Comparison of ENCODE assay signal across 8 cellular contexts in the genomic region with DNA sequence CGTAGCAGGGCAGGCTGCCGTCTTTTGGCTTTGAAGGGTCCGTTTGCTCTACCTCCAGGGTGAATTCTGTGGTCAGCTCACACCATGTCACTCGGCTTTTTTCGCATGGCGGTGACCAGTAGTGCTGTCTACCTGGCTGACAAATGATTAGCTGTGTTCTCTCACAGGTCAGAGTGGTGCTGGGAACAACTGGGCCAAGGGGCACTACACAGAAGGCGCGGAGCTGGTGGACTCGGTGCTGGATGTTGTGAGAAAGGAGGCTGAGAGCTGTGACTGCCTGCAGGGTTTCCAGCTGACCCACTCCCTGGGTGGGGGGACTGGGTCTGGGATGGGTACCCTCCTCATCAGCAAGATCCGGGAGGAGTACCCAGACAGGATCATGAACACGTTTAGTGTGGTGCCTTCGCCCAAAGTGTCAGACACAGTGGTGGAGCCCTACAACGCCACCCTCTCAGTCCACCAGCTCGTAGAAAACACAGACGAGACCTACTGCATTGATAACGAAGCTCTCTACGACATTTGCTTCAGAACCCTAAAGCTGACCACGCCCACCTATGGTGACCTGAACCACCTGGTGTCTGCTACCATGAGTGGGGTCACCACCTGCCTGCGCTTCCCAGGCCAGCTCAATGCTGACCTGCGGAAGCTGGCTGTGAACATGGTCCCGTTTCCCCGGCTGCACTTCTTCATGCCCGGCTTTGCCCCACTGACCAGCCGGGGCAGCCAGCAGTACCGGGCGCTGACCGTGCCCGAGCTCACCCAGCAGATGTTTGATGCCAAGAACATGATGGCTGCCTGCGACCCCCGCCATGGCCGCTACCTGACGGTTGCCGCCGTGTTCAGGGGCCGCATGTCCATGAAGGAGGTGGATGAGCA.
DNase-seq lines count a peak whose midpoint lies in the region; ATAC-seq and TF ChIP-seq lines count a peak whose summit lies in the region.

No MANE protein-coding gene starts in this region.

- H3K4me3 ChIP-seq in GM08714 (ENCODE audit: low read length) (peak overlapping the region; percentile 80), SK-N-MC (peak overlapping the region; percentile 90), fibroblast of mammary gland (ENCODE audit: control insufficient read depth, low read depth, low read length) (peak overlapping the region; percentile 84), retinal pigment epithelial cell (ENCODE audit: low read length) (peak overlapping the region; percentile 77)

- no peaks in the 10 kb centered on the region for H3K9me3 ChIP-seq in SK-N-MC (ENCODE audit: low read depth, low read length)

- H3K27ac ChIP-seq in SK-N-MC, result no peak overlapping the region

- peaks cover 21% of the 10 kb centered on the region for H3K36me3 ChIP-seq in SK-N-MC (ENCODE audit: insufficient read depth, low read length)

- ATAC-seq in GM21723 (IDR thresholded peaks at IDR 0.05; ENCODE audit: unreplicated experiment), result no peak
- no peak for ATAC-seq in HG03342 (IDR thresholded peaks at IDR 0.05; ENCODE audit: unreplicated experiment)

- H3K9ac ChIP-seq in SK-N-MC (ENCODE audit: insufficient read length), result peak overlapping the region; percentile 91

- DNase-seq in SK-N-MC (ENCODE audit: low read depth, low spot score), result no peak
- no peak for DNase-seq in fibroblast of mammary gland (ENCODE audit: low read depth)
- no peak for DNase-seq in retinal pigment epithelial cell (ENCODE audit: low read depth)
- no peak for DNase-seq in NOMO-1 (lab: John Stamatoyannopoulos, UW; ENCODE audit: unreplicated experiment in 2 of 2)
- no peak for DNase-seq in SKM-1 (lab: John Stamatoyannopoulos, UW; ENCODE audit: unreplicated experiment)

- TF ChIP-seq CTCF in fibroblast of mammary gland (conservative IDR thresholded peaks at IDR 0.05; ENCODE audit: control insufficient read depth, insufficient read depth, low read depth, low read length), result no peak
- no peak for TF ChIP-seq CTCF in retinal pigment epithelial cell (conservative IDR thresholded peaks at IDR 0.05; ENCODE audit: low read depth, low read length)
